In the genomic region with DNA sequence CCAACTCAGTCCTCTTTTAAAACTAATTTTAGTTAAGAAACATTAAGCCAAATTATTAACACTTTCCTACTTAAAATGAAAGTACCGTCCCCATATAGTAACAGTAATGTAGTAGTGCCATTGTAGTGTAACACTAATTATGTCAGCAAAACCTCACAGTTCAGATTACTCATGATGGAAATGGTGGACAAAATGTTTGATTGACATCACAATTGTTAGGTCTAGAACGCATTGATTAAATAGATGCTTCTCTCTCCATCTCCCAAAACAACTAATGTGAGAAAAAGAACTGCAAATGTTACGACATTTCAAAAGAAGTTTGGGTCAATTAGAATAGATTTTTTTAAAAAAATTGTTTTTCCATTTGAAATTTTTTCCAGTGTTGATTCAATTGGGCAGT, we compare ENCODE assay signal across 9 cellular contexts. TPM values are rescaled to one million over a fixed set of nuclear protein-coding genes. Genes with fewer than 3 reads are reported as not detected.
A peak's percentile ranks its signal among the peaks of the same experiment; 100 is the strongest.
DNase-seq lines count a peak whose midpoint lies in the region; ATAC-seq and TF ChIP-seq lines count a peak whose summit lies in the region.
"Had no signal": no experiment of that assay in that cellular context is flagged by ENCODE, and none has a peak within 500 bp of the region (broad histone marks: within the 10 kb centered on the region; RNA-seq: fewer than 3 reads in every experiment).

No MANE protein-coding gene starts in this region.

- POLR2A ChIA-PET in AG04450 (lab: Yijun Ruan, JAX) = interaction anchor here (0.9 kb wide), 1 partner anchor 72 kb away, joined by 4 read pairs; no protein-coding TSS in a partner anchor

- peaks cover 3% of the 10 kb centered on the region; the same call in 1 of the 2 replicates for H3K9me3 ChIP-seq in AG04450 (ENCODE audit: control insufficient read depth, insufficient read depth, low read length)

- H3K4me3 ChIP-seq in AG04450 (ENCODE audit: low read depth, low read length) = peak overlapping the region; percentile 89; the same call in 1 of the 2 replicates
- H3K4me3 ChIP-seq in HL-60 (replicated peaks; ENCODE audit: insufficient read depth, low read length) = no peak overlapping the region

- H3K9me3 Mint-ChIP-seq in activated naive CD8-positive, alpha-beta T cell treated with anti-CD3 and anti-CD28 coated beads, Interleukin-2, amount 50 U/mL, for 24 hours = no peaks in the 10 kb centered on the region
- H3K9me3 Mint-ChIP-seq in mesothelial cell of epicardium (no peaks in the 10 kb centered on the region), CD14-positive monocyte (no peaks in the 10 kb centered on the region)

- peak overlapping the region; percentile 96 for H3K27ac Mint-ChIP-seq in activated naive CD8-positive, alpha-beta T cell treated with anti-CD3 and anti-CD28 coated beads, Interleukin-2, amount 50 U/mL, for 24 hours
- H3K27ac Mint-ChIP-seq in mesothelial cell of epicardium (no peak overlapping the region), CD14-positive monocyte (peak overlapping the region in 1 of 7 donors; percentile 15)

- H3K27me3 ChIP-seq in AG04450 (ENCODE audit: control insufficient read depth, insufficient read depth, low read length) = no peaks in the 10 kb centered on the region
- no peaks in the 10 kb centered on the region for H3K27me3 ChIP-seq in HL-60 (ENCODE audit: insufficient read depth, poor library complexity, severe bottlenecking)

- peaks cover 46% of the 10 kb centered on the region for H3K4me1 Mint-ChIP-seq in activated naive CD8-positive, alpha-beta T cell treated with anti-CD3 and anti-CD28 coated beads, Interleukin-2, amount 50 U/mL, for 24 hours
- H3K4me1 Mint-ChIP-seq in mesothelial cell of epicardium = peaks cover 29% of the 10 kb centered on the region
- H3K4me1 Mint-ChIP-seq in CD14-positive monocyte = peaks cover 21% of the 10 kb centered on the region

- H3K27me3 Mint-ChIP-seq in activated naive CD8-positive, alpha-beta T cell treated with anti-CD3 and anti-CD28 coated beads, Interleukin-2, amount 50 U/mL, for 24 hours = no peaks in the 10 kb centered on the region
- H3K27me3 Mint-ChIP-seq in mesothelial cell of epicardium (ENCODE audit: low read depth) = no peaks in the 10 kb centered on the region
- H3K27me3 Mint-ChIP-seq in CD14-positive monocyte (ENCODE audit: low read depth in 3 of 3) = no peaks in the 10 kb centered on the region

- intact Hi-C loops in CD14-positive monocyte (cut with micrococcal nuclease) = no loop called here

- CTCF ChIA-PET in AG04450 (lab: Charles Lee) = interaction anchor here (1.2 kb wide), 2 partner anchors 8 to 83 kb away, joined by 3 to 5 read pairs; no protein-coding TSS in a partner anchor

- H3K36me3 Mint-ChIP-seq in activated naive CD8-positive, alpha-beta T cell treated with anti-CD3 and anti-CD28 coated beads, Interleukin-2, amount 50 U/mL, for 24 hours (ENCODE audit: low read depth) = peaks cover 10% of the 10 kb centered on the region
- no peaks in the 10 kb centered on the region for H3K36me3 Mint-ChIP-seq in mesothelial cell of epicardium
- peaks cover 9 to 15% of the 10 kb centered on the region in 2 donors for H3K36me3 Mint-ChIP-seq in CD14-positive monocyte

- TF ChIP-seq CTCF in AG04450 (IDR thresholded peaks at IDR 0.05; ENCODE audit: low read depth, low read length) (no peak), HL-60 (IDR thresholded peaks at IDR 0.05; ENCODE audit: insufficient read depth, low read length) (no peak), mesothelial cell of epicardium (IDR thresholded peaks at IDR 0.05; ENCODE audit: unreplicated experiment) (no peak), CD14-positive monocyte (IDR thresholded peaks at IDR 0.05) (no peak)

- H3K4me3 Mint-ChIP-seq in activated naive CD8-positive, alpha-beta T cell treated with anti-CD3 and anti-CD28 coated beads, Interleukin-2, amount 50 U/mL, for 24 hours = peak overlapping the region; percentile 98
- peak overlapping the region; percentile 100 for H3K4me3 Mint-ChIP-seq in mesothelial cell of epicardium
- no peak overlapping the region for H3K4me3 Mint-ChIP-seq in CD14-positive monocyte

- no peak overlapping the region for H3K27ac ChIP-seq in AG04450 (ENCODE audit: low read depth, low read length)
- peak overlapping the region; percentile 78 for H3K27ac ChIP-seq in HL-60 (replicated peaks)

- DNase-seq in AG04450 (ENCODE audit: low read depth, low spot score) (no peak), HL-60 (ENCODE audit: low read depth in 1 of 2, low spot score in 1 of 2) (no peak), mesothelial cell of epicardium (ENCODE audit: low spot score in 2 of 2, unreplicated experiment in 2 of 2) (no peak), EL (no peak), occipital lobe (lab: John Stamatoyannopoulos, UW) (no peak), CD14-positive monocyte (ENCODE audit: low spot score) (no peak)
- DNase-seq in activated naive CD8-positive, alpha-beta T cell treated with anti-CD3 and anti-CD28 coated beads, Interleukin-2, amount 50 U/mL, for 24 hours = no peak
- DNase-seq: NCI-H2081 had no signal

- no peak for ATAC-seq in activated naive CD8-positive, alpha-beta T cell treated with anti-CD3 and anti-CD28 coated beads, Interleukin-2, amount 50 U/mL, for 24 hours
- ATAC-seq in HG02678 (IDR thresholded peaks at IDR 0.05; ENCODE audit: unreplicated experiment) = no peak

RNA-seq across cellular contexts. Expression of gene ATF2, which starts 1.2 kb away (rescaled TPM):
- 61.1 and 70.1 TPM in 2 replicates for polyA plus RNA-seq in AG04450 (2011; rRNA removed)
- 103 and 112 TPM in 2 replicates for polyA minus RNA-seq in AG04450 (2011; rRNA and poly(A)+ RNA removed)
- 60.6 to 70.3 TPM (median 62.7 TPM) in 3 replicates for total RNA-seq in mesothelial cell of epicardium
- total RNA-seq in occipital lobe = 158 TPM
- 10 to 100 TPM; 17.4 to 22.1 TPM for polyA plus RNA-seq in CD14-positive monocyte

RNA-seq across cellular contexts. Expression of gene ATP5MC3, which starts 12.3 kb away (rescaled TPM):
- polyA plus RNA-seq in AG04450 (2011; rRNA removed) (396 and 519 TPM in 2 replicates), CD14-positive monocyte (100 to 1,000 TPM; 493 to 533 TPM)
- 120 and 126 TPM in 2 replicates for polyA minus RNA-seq in AG04450 (2011; rRNA and poly(A)+ RNA removed)
- total RNA-seq in mesothelial cell of epicardium (171 to 172 TPM (median 172 TPM) in 3 replicates), occipital lobe (55.1 TPM)

Comparison
In these comparisons a context has a peak if more than half of its experiments do, and no peak if none do; other contexts are left out.
1. H3K4me3 Mint-ChIP-seq: peak in activated naive CD8-positive, alpha-beta T cell treated with anti-CD3 and anti-CD28 coated beads, Interleukin-2, amount 50 U/mL, for 24 hours (single experiment) and mesothelial cell of epicardium (single experiment); none in CD14-positive monocyte (0 of 2).